18 cellular contexts compared by ENCODE assay signal in genomic region chr14:68407838-68408237, GRCh38.
DNase-seq lines count a peak whose midpoint lies in the region; ATAC-seq, FAIRE-seq and TF ChIP-seq lines count a peak whose summit lies in the region.
"Had no signal": no experiment of that assay in that cellular context is flagged by ENCODE, and none has a peak within 500 bp of the region (broad histone marks: within the 10 kb centered on the region; RNA-seq: fewer than 3 reads in every experiment).

No MANE protein-coding gene starts in this region.

- POLR2A ChIA-PET in CD4-positive, alpha-beta memory T cell (lab: Charles Lee; ENCODE audit: partially characterized antibody), result interaction anchor here (0.8 to 2.3 kb wide), 7 partner anchors 76 to 408 kb away, joined by 3 to 11 read pairs (median 5); partner anchors contain the start of gene ZFP36L1
- POLR2A ChIA-PET in GM12878 (lab: Charles Lee), result interaction anchor here (0.8 to 2.4 kb wide), 15 partner anchors 10 to 380 kb away, joined by 3 to 8 read pairs (median 3); no protein-coding TSS in a partner anchor

- TF ChIP-seq POLR2A in GM12878 (IDR thresholded peaks at IDR 0.05; ENCODE audit: low read depth, low read length), result no peak

- no peaks in the 10 kb centered on the region for H4K20me1 ChIP-seq in GM12878 (ENCODE audit: control insufficient read depth, insufficient read depth)

- no peak for TF ChIP-seq RAD21 in GM12878 (IDR thresholded peaks at IDR 0.05; ENCODE audit: insufficient read depth, low read depth, low read length)

- in situ Hi-C loops in GM12878 (cut with MboI), result no loop called here

- peaks cover 30 to 46% (median 38%) of the 10 kb centered on the region in 4 donors for H3K4me1 Mint-ChIP-seq in CD4-positive, alpha-beta memory T cell
- peaks cover 43% of the 10 kb centered on the region for H3K4me1 Mint-ChIP-seq in neural crest cell

- H3K9me3 Mint-ChIP-seq in CD4-positive, alpha-beta memory T cell, result no peaks in the 10 kb centered on the region
- H3K9me3 Mint-ChIP-seq in neural crest cell, result no peaks in the 10 kb centered on the region
- H3K9me3 Mint-ChIP-seq: activated CD4-positive, alpha-beta T cell treated with anti-CD3 and anti-CD28 coated beads, Interleukin-2, amount 10 ng/mL, durations not matched to agents 24 days and 14 days; activated naive CD4-positive, alpha-beta T cell treated with anti-CD3 and anti-CD28 coated beads, Interleukin-2, amount 50 U/mL, for 24 hours; brain had no signal

- no peak for TF ChIP-seq EP300 in GM12878 (IDR thresholded peaks at IDR 0.05; ENCODE audit: borderline replicate concordance in 1 of 2, control insufficient read depth in 1 of 2, low read depth in 2 of 2, low read length in 2 of 2)

- H3K4me3 Mint-ChIP-seq in CD4-positive, alpha-beta memory T cell, result peak overlapping the region in 2 of 8 donors; percentile 19 to 21
- no peak overlapping the region for H3K4me3 Mint-ChIP-seq in neural crest cell
- H3K4me3 Mint-ChIP-seq: activated CD4-positive, alpha-beta T cell treated with anti-CD3 and anti-CD28 coated beads, Interleukin-2, amount 10 ng/mL, durations not matched to agents 24 days and 14 days; activated naive CD4-positive, alpha-beta T cell treated with anti-CD3 and anti-CD28 coated beads, Interleukin-2, amount 50 U/mL, for 24 hours; brain had no signal

- no peak overlapping the region for H3K27ac ChIP-seq in CD4-positive, alpha-beta memory T cell (ENCODE audit: low read depth, low read length)
- peak overlapping the region; percentile 30; the same call in 1 of the 2 replicates for H3K27ac ChIP-seq in GM12878 (ENCODE audit: control insufficient read depth, insufficient read depth)
- H3K27ac ChIP-seq: HL-60 had no signal

- no peaks in the 10 kb centered on the region for H3K9me3 ChIP-seq in CD4-positive, alpha-beta memory T cell (ENCODE audit: control insufficient read depth in 1 of 2, low read length in 2 of 2)
- no peaks in the 10 kb centered on the region for H3K9me3 ChIP-seq in GM12878 (replicated peaks; ENCODE audit: control insufficient read depth, insufficient read depth, low read length)

- no peaks in the 10 kb centered on the region for H3K27me3 ChIP-seq in CD4-positive, alpha-beta memory T cell (ENCODE audit: insufficient read depth, low read length)
- H3K27me3 ChIP-seq in GM12878 (replicated peaks in 1 of 2; ENCODE audit: control insufficient read depth in 2 of 2, insufficient read depth in 2 of 2, low read length in 1 of 2), result no peaks in the 10 kb centered on the region

- no TSS peak for BruUV-seq in GM12878 (replicated peaks; lab: Mats Ljungman, UMichigan)

- no peaks in the 10 kb centered on the region for H3K36me3 Mint-ChIP-seq in CD4-positive, alpha-beta memory T cell
- no peaks in the 10 kb centered on the region for H3K36me3 Mint-ChIP-seq in neural crest cell (ENCODE audit: low read depth)
- H3K36me3 Mint-ChIP-seq: brain had no signal

- CTCF ChIA-PET in CD4-positive, alpha-beta memory T cell (lab: Charles Lee; ENCODE audit: partially characterized antibody), result interaction anchor here (0.7 to 4.3 kb wide), 9 partner anchors 7 to 409 kb away, joined by 3 to 28 read pairs (median 4); no protein-coding TSS in a partner anchor
- CTCF ChIA-PET in GM12878 (lab: Yijun Ruan, JAX), result interaction anchor here (0.6 to 10.6 kb wide), 22 partner anchors 10 to 463 kb away, joined by 3 to 143 read pairs (median 4); no protein-coding TSS in a partner anchor

- no peak overlapping the region for H3K9ac ChIP-seq in GM12878 (ENCODE audit: control insufficient read depth, insufficient read depth, low read length)

- RAD21 ChIA-PET in GM12878 (lab: Charles Lee; ENCODE audit: unreplicated experiment), result interaction anchor here (0.5 to 12.9 kb wide), 28 partner anchors 10 to 570 kb away, joined by 3 to 208 read pairs (median 6); partner anchors contain the start of gene ZFP36L1

- no peak overlapping the region for H3K4me2 ChIP-seq in GM12878 (ENCODE audit: control insufficient read depth, insufficient read depth)

- no peak overlapping the region; the same call in 1 of the 2 replicates for H2AFZ ChIP-seq in GM12878 (ENCODE audit: control insufficient read depth, low read depth, low read length)

- no peaks in the 10 kb centered on the region for H3K36me3 ChIP-seq in CD4-positive, alpha-beta memory T cell (ENCODE audit: insufficient read depth, low read length)
- no peaks in the 10 kb centered on the region for H3K36me3 ChIP-seq in GM12878 (ENCODE audit: control insufficient read depth in 2 of 2, insufficient read depth in 2 of 2, low read length in 1 of 2)

- peak overlapping the region in 6 of 7 donors; percentile 2 to 89 (median 62) for H3K27ac Mint-ChIP-seq in CD4-positive, alpha-beta memory T cell
- peak overlapping the region; percentile 6 for H3K27ac Mint-ChIP-seq in neural crest cell (ENCODE audit: unreplicated experiment)
- H3K27ac Mint-ChIP-seq: activated CD4-positive, alpha-beta T cell treated with anti-CD3 and anti-CD28 coated beads, Interleukin-2, amount 10 ng/mL, durations not matched to agents 24 days and 14 days had no signal

- TF ChIP-seq CTCF in GM12878 (IDR thresholded peaks at IDR 0.05 in 2 of 3, conservative IDR thresholded peaks at IDR 0.05 in 1 of 3; ENCODE audit: control insufficient read depth in 2 of 3, extremely low read depth in 1 of 3, insufficient read depth in 1 of 3, low read depth in 3 of 3, low read length in 3 of 3), result no peak
- no peak for TF ChIP-seq CTCF in neural crest cell (conservative IDR thresholded peaks at IDR 0.05)

- peaks cover 34% of the 10 kb centered on the region for H3K4me1 ChIP-seq in CD4-positive, alpha-beta memory T cell (ENCODE audit: insufficient read depth, low read length)
- H3K4me1 ChIP-seq in GM12878 (ENCODE audit: control insufficient read depth, insufficient read depth, low read length), result peaks cover 45% of the 10 kb centered on the region

- intact Hi-C loops in CD4-positive, alpha-beta memory T cell (cut with micrococcal nuclease), result loop anchor here (2.0 kb wide), 1 partner anchor 157 kb away; no protein-coding TSS in a partner anchor
- intact Hi-C loops in GM12878 (cut with micrococcal nuclease; ENCODE audit: unreplicated experiment), result loop anchor here (10.0 kb wide), 1 partner anchor 463 kb away; no protein-coding TSS in a partner anchor
- intact Hi-C loops in sciatic nerve (cut with DNase I), result loop anchor here (10.0 kb wide), 1 partner anchor 117 kb away; no protein-coding TSS in a partner anchor

- no peaks in the 10 kb centered on the region for H3K27me3 Mint-ChIP-seq in CD4-positive, alpha-beta memory T cell
- no peaks in the 10 kb centered on the region for H3K27me3 Mint-ChIP-seq in neural crest cell (ENCODE audit: low read depth)
- H3K27me3 Mint-ChIP-seq: activated CD4-positive, alpha-beta T cell treated with anti-CD3 and anti-CD28 coated beads, Interleukin-2, amount 10 ng/mL, durations not matched to agents 24 days and 14 days; activated naive CD4-positive, alpha-beta T cell treated with anti-CD3 and anti-CD28 coated beads, Interleukin-2, amount 50 U/mL, for 24 hours; brain had no signal

- SMC1A ChIA-PET in GM12878 (lab: Charles Lee; ENCODE audit: uncharacterized antibody, unreplicated experiment), result interaction anchor here (0.8 to 13.3 kb wide), 29 partner anchors 11 to 463 kb away, joined by 3 to 251 read pairs (median 5); partner anchors contain the start of gene ZFP36L1

- H3K79me2 ChIP-seq in GM12878 (ENCODE audit: control insufficient read depth, insufficient read depth, low read length), result peaks cover 3% of the 10 kb centered on the region; the same call in 1 of the 2 replicates

- no peak overlapping the region for H3K4me3 ChIP-seq in CD4-positive, alpha-beta memory T cell (ENCODE audit: low read length in 2 of 2)
- no peak overlapping the region for H3K4me3 ChIP-seq in GM12878

- no peak for DNase-seq in CD4-positive, alpha-beta memory T cell
- DNase-seq in LoVo (ENCODE audit: low spot score) (peak; percentile 19), GM12878 (ENCODE audit: low read depth, low spot score) (no peak), neural crest cell (ENCODE audit: low read depth, low spot score) (no peak), sciatic nerve (ENCODE audit: low spot score) (no peak), AG20443 (ENCODE audit: low spot score) (no peak), glomerular visceral epithelial cell (ENCODE audit: extremely low spot score) (no peak)
- DNase-seq: activated CD4-positive, alpha-beta T cell treated with anti-CD3 and anti-CD28 coated beads, Interleukin-2, amount 10 ng/mL, durations not matched to agents 24 days and 14 days; activated T-cell treated with anti-CD3 and anti-CD28 coated beads for 4 hours; KBM-7; NCI-H1092; NCI-H526 treated with DMSO at 0.1 percent for 48 hours; retina had no signal

- no peak for ATAC-seq in GM12878
- ATAC-seq in sciatic nerve, result no peak
- ATAC-seq in GM18867 (IDR thresholded peaks at IDR 0.05; ENCODE audit: unreplicated experiment), result no peak
- ATAC-seq: esophagus mucosa had no signal

- no peak for FAIRE-seq in GM12878 (lab: Jason Lieb, UNC)

- WGBS in GM12878 (ENCODE audit: insufficient coverage, insufficient replicate concordance, low lambda C conversion rate, missing lambda C conversion rate), result 87% methylated on average over 1 of the region's 1 CpG

TF ChIP-seq in GM12878, 131 proteins besides CTCF, POLR2A, EP300 and RAD21:
- TF ChIP-seq RELB (IDR thresholded peaks at IDR 0.05; ENCODE audit: low read depth), result peak; percentile 36; the same call in 1 of the 2 replicates
- TF ChIP-seq KLF5 (IDR thresholded peaks at IDR 0.05; ENCODE audit: partially characterized antibody), result no peak
TF ChIP-seq in GM12878: peak in this region for 1.
